ENCODE assay signal across 8 cellular contexts in genomic region chr11:8870461-8871282, GRCh38. TPM values are rescaled to one million over a fixed set of nuclear protein-coding genes. Genes with fewer than 3 reads are reported as not detected.
DNase-seq lines count a peak whose midpoint lies in the region; ATAC-seq and TF ChIP-seq lines count a peak whose summit lies in the region.

No MANE protein-coding gene starts in this region.

- no peak overlapping the region for H3K27ac ChIP-seq in CD4-positive, alpha-beta memory T cell (ENCODE audit: low read depth, low read length)
- peak overlapping the region; percentile 77 for H3K27ac ChIP-seq in HEK293 (ENCODE audit: extremely low read depth, low read depth, low read length)
- H3K27ac ChIP-seq in colonic mucosa: peak overlapping the region; percentile 80

- no peaks in the 10 kb centered on the region for H3K36me3 Mint-ChIP-seq in CD4-positive, alpha-beta memory T cell

- H3K36me3 ChIP-seq in CD4-positive, alpha-beta memory T cell (ENCODE audit: insufficient read depth, low read length): no peaks in the 10 kb centered on the region
- no peaks in the 10 kb centered on the region for H3K36me3 ChIP-seq in HEK293 (ENCODE audit: control insufficient read depth in 2 of 2, insufficient read depth in 1 of 2, low read length in 2 of 2)
- H3K36me3 ChIP-seq in colonic mucosa: no peaks in the 10 kb centered on the region

- H3K4me1 Mint-ChIP-seq in CD4-positive, alpha-beta memory T cell: peaks cover 3 to 13% (median 7%) of the 10 kb centered on the region in 4 donors

- no peak overlapping the region for H3K27ac Mint-ChIP-seq in CD4-positive, alpha-beta memory T cell

- H3K9me3 ChIP-seq in CD4-positive, alpha-beta memory T cell (ENCODE audit: control insufficient read depth in 1 of 2, low read length in 2 of 2): no peaks in the 10 kb centered on the region
- H3K9me3 ChIP-seq in HEK293 (ENCODE audit: control insufficient read depth, insufficient read depth, low read depth, low read length) (no peaks in the 10 kb centered on the region), colonic mucosa (no peaks in the 10 kb centered on the region)

- H3K4me3 ChIP-seq in CD4-positive, alpha-beta memory T cell (ENCODE audit: low read length in 2 of 2): no peak overlapping the region
- peak overlapping the region; percentile 80 for H3K4me3 ChIP-seq in HEK293 (ENCODE audit: low read depth, low read length)
- peak overlapping the region; percentile 89 for H3K4me3 ChIP-seq in colonic mucosa

- intact Hi-C loops in CD4-positive, alpha-beta memory T cell (cut with micrococcal nuclease): no loop called here
- intact Hi-C loops in colonic mucosa (cut with DNase I): loop anchor here (2.0 kb wide), 1 partner anchor 188 kb away; the partner anchor contains the start of genes RPL27A and TRIM66

- peaks cover 14% of the 10 kb centered on the region for H3K27me3 ChIP-seq in CD4-positive, alpha-beta memory T cell (ENCODE audit: insufficient read depth, low read length)
- no peaks in the 10 kb centered on the region for H3K27me3 ChIP-seq in colonic mucosa

- H3K4me3 Mint-ChIP-seq in CD4-positive, alpha-beta memory T cell: peak overlapping the region; percentile 44 to 74 (median 58)

- H3K9ac ChIP-seq in colonic mucosa (ENCODE audit: low read depth in 2 of 2, low read length in 2 of 2): peak overlapping the region; percentile 75 to 76

- DNase-seq in CD4-positive, alpha-beta memory T cell: peak in 1 of 5 donors; percentile 3
- peak; percentile 8 for DNase-seq in RPMI8226
- DNase-seq in colonic mucosa: peak; percentile 81
- peak; percentile 43 for DNase-seq in kidney glomerular epithelial cell (lab: John Stamatoyannopoulos, UW)
- DNase-seq in stimulated activated CD4-positive, alpha-beta T cell treated with anti-CD3 and anti-CD28 coated beads, Interleukin-2, amount 100 ng/mL, for 48 hours: peak; percentile 1 to 6
- DNase-seq in activated gamma-delta T cell (lab: John Stamatoyannopoulos, UW): no peak

- H3K27me3 Mint-ChIP-seq in CD4-positive, alpha-beta memory T cell: peaks cover 29 to 44% of the 10 kb centered on the region in 2 donors

- CTCF ChIA-PET in CD4-positive, alpha-beta memory T cell (lab: Charles Lee; ENCODE audit: partially characterized antibody): no interaction called here
- CTCF ChIA-PET in HEK293 (lab: Yijun Ruan, JAX): interaction anchor here (0.5 to 1.3 kb wide), 3 partner anchors 9 to 1339 kb away, joined by 3 to 5 read pairs (median 3); no protein-coding TSS in a partner anchor

- TF ChIP-seq CTCF in HEK293 (tag by site-specific recombination; IDR thresholded peaks at IDR 0.05) (no peak), colonic mucosa (IDR thresholded peaks at IDR 0.05) (no peak)

- H3K9me3 Mint-ChIP-seq in CD4-positive, alpha-beta memory T cell: peaks cover 0 to 2% (median 0%) of the 10 kb centered on the region in 8 donors

- no peak for ATAC-seq in GM18498 (IDR thresholded peaks at IDR 0.05; ENCODE audit: unreplicated experiment)

- H3K4me1 ChIP-seq in CD4-positive, alpha-beta memory T cell (ENCODE audit: insufficient read depth, low read length): peaks cover 6% of the 10 kb centered on the region
- H3K4me1 ChIP-seq in HEK293 (ENCODE audit: control insufficient read depth, insufficient read depth, low read length) (0 out of 2 replicates have a peak, but pooled peaks cover 2% of the 10 kb centered on the region), colonic mucosa (no peaks in the 10 kb centered on the region)

- POLR2A ChIA-PET in CD4-positive, alpha-beta memory T cell (lab: Charles Lee; ENCODE audit: partially characterized antibody): no interaction called here
- POLR2A ChIA-PET in HEK293 (lab: Yijun Ruan, JAX): interaction anchor here (0.8 to 2.6 kb wide), 10 partner anchors 9 to 188 kb away, joined by 3 to 20 read pairs (median 5); partner anchors contain the start of genes AKIP1, RPL27A and TRIM66

TF ChIP-seq in HEK293, 187 proteins besides CTCF, POLR2A, EP300 and RAD21 (continues in another document):
- TF ChIP-seq OSR2 (tag by site-specific recombination; IDR thresholded peaks at IDR 0.05): no peak
- TF ChIP-seq KLF9 (tag by site-specific recombination; IDR thresholded peaks at IDR 0.05; ENCODE audit: low read depth): peak; percentile 48; the same call in 1 of the 2 replicates
- no peak for TF ChIP-seq ZNF426 (tag by site-specific recombination; IDR thresholded peaks at IDR 0.05)
- no peak for TF ChIP-seq ZNF404 (tag by site-specific recombination; IDR thresholded peaks at IDR 0.05)
- TF ChIP-seq ZNF37A (tag by site-specific recombination; IDR thresholded peaks at IDR 0.05): no peak
- no peak for TF ChIP-seq ZNF830 (tag by site-specific recombination; IDR thresholded peaks at IDR 0.05; ENCODE audit: low read depth)
- no peak for TF ChIP-seq FEZF1 (tag by site-specific recombination; IDR thresholded peaks at IDR 0.05)
- TF ChIP-seq ZNF311 (tag by site-specific recombination; IDR thresholded peaks at IDR 0.05; ENCODE audit: borderline replicate concordance): no peak
- TF ChIP-seq ZNF184 (tag by site-specific recombination; IDR thresholded peaks at IDR 0.05): no peak
- TF ChIP-seq HIC1 (tag by site-specific recombination; IDR thresholded peaks at IDR 0.05): no peak
- TF ChIP-seq ZNF561 (tag by site-specific recombination; IDR thresholded peaks at IDR 0.05; ENCODE audit: borderline replicate concordance): peak; percentile 40; the same call in 1 of the 2 replicates
- TF ChIP-seq ZNF654 (tag by site-specific recombination; IDR thresholded peaks at IDR 0.05; ENCODE audit: low read depth): no peak
- peak; percentile 74 for TF ChIP-seq ZIC2 (tag by site-specific recombination; IDR thresholded peaks at IDR 0.05)
- no peak for TF ChIP-seq ZNF174 (tag by site-specific recombination; IDR thresholded peaks at IDR 0.05)
- peak; percentile 90 for TF ChIP-seq ZNF398 (tag by site-specific recombination; IDR thresholded peaks at IDR 0.05)
- no peak for TF ChIP-seq KLF10 (tag by site-specific recombination; IDR thresholded peaks at IDR 0.05)
- TF ChIP-seq ZNF292 (tag by site-specific recombination; IDR thresholded peaks at IDR 0.05; ENCODE audit: borderline replicate concordance, low read depth): no peak
- TF ChIP-seq ZNF488 (tag by site-specific recombination; IDR thresholded peaks at IDR 0.05): no peak
- TF ChIP-seq ZBTB17 (tag by site-specific recombination; IDR thresholded peaks at IDR 0.05): peak; percentile 69; the same call in 1 of the 2 replicates
- no peak for TF ChIP-seq ZNF585B (tag by site-specific recombination; IDR thresholded peaks at IDR 0.05)
- 0 out of 2 replicates have a peak, but pooled peaks have one; percentile 10 for TF ChIP-seq KLF1 (tag by site-specific recombination; IDR thresholded peaks at IDR 0.05)

RNA-seq across cellular contexts. Expression of gene AKIP1, which starts 40.3 kb away (rescaled TPM):
- total RNA-seq in CD4-positive, alpha-beta memory T cell: 10 to 100 TPM; 13.3 to 14.5 TPM
- 10 to 100 TPM; 16.5 to 20.2 TPM for polyA plus RNA-seq in CD4-positive, alpha-beta memory T cell
- total RNA-seq in colonic mucosa: 10 to 100 TPM; 16.7 to 22.3 TPM

Comparison
In these comparisons a context has a peak if more than half of its experiments do, and no peak if none do; other contexts are left out.
1. H3K4me3 ChIP-seq: peak in HEK293 (single experiment) and colonic mucosa (single experiment); none in CD4-positive, alpha-beta memory T cell (0 of 2).